Comparison of ENCODE assay signal across 9 cellular contexts in the genomic region with DNA sequence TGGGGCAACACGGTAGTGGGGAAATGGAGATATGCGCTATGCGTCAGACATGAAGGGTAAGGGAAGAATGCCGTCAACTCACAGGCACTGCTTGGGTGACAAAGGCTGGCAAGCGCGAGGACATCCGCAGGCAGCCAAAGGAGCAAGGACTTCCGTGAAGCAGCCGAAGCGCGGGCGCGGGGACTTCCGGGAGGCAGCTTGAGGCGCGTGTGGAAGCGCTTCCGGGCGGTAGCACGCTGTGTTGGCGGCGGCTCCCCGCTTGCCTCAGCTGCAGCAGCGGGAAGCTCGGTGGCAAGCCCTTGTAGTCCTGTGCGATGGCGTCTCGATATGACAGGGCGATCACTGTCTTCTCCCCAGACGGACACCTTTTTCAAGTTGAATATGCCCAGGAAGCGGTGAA. TPM values are rescaled to one million over a fixed set of nuclear protein-coding genes. Genes with fewer than 3 reads are reported as not detected.
DNase-seq lines count a peak whose midpoint lies in the region; ATAC-seq and TF ChIP-seq lines count a peak whose summit lies in the region.
"Had no signal": no experiment of that assay in that cellular context is flagged by ENCODE, and none has a peak within 500 bp of the region (broad histone marks: within the 10 kb centered on the region; RNA-seq: fewer than 3 reads in every experiment).

A gene (plus strand): TSS at position 218 of the 400 bp plus-strand sequence. CDS start 97 bp downstream, at position 315.

- H3K4me1 Mint-ChIP-seq in activated CD4-positive, alpha-beta T cell treated with anti-CD3 and anti-CD28 coated beads, Interleukin-2, amount 10 ng/mL, durations not matched to agents 7 days and 5 days: no peaks in the 10 kb centered on the region

- peak; percentile 58 for TF ChIP-seq POLR2A in GM19099 (IDR thresholded peaks at IDR 0.05; ENCODE audit: extremely low read depth, insufficient read length, low read depth)
- peak; percentile 39 for TF ChIP-seq POLR2A in erythroblast (IDR thresholded peaks at IDR 0.05; ENCODE audit: low read length)

- peak; percentile 52 for DNase-seq in activated CD4-positive, alpha-beta T cell treated with anti-CD3 and anti-CD28 coated beads, Interleukin-2, amount 10 ng/mL, durations not matched to agents 7 days and 5 days
- peak; percentile 37 to 47 for DNase-seq in erythroblast (lab: John Stamatoyannopoulos, UW)
- peak; percentile 8 to 38 (median 21) for DNase-seq in stimulated activated CD4-positive, alpha-beta T cell treated with anti-CD3 and anti-CD28 coated beads, TNF-alpha, amount 100 ng/mL, for 24 hours (ENCODE audit: low read depth in 3 of 3)
- DNase-seq in RWPE1 (ENCODE audit: low spot score): no peak
- no peak for DNase-seq in GM19240 (ENCODE audit: insufficient read length, low spot score)
- DNase-seq in Kasumi-1 (lab: John Stamatoyannopoulos, UW): no peak

- POLR2A ChIA-PET in activated CD4-positive, alpha-beta T cell treated with anti-CD3 and anti-CD28 coated beads, Interleukin-2, amount 10 ng/mL, durations not matched to agents 7 days and 5 days (lab: Charles Lee): interaction anchor here (0.6 kb wide), 2 partner anchors 19 to 62 kb away, joined by 3 read pairs; no protein-coding TSS in a partner anchor
- POLR2A ChIA-PET in RWPE1 (lab: Yijun Ruan, JAX; ENCODE audit: low non-redundant PET): no interaction called here

- no peak for TF ChIP-seq CTCF in RWPE1 (conservative IDR thresholded peaks at IDR 0.05; ENCODE audit: low read depth)

- no peaks in the 10 kb centered on the region for H3K9me3 Mint-ChIP-seq in activated CD4-positive, alpha-beta T cell treated with anti-CD3 and anti-CD28 coated beads, Interleukin-2, amount 10 ng/mL, durations not matched to agents 7 days and 5 days

- H3K27ac ChIP-seq in RWPE1: no peak within 1 kb of the TSS

- CTCF ChIA-PET in activated CD4-positive, alpha-beta T cell treated with anti-CD3 and anti-CD28 coated beads, Interleukin-2, amount 10 ng/mL, durations not matched to agents 7 days and 5 days (lab: Charles Lee): no interaction called here
- CTCF ChIA-PET in RWPE1 (lab: Yijun Ruan, JAX): no interaction called here

- H3K4me3 Mint-ChIP-seq in activated CD4-positive, alpha-beta T cell treated with anti-CD3 and anti-CD28 coated beads, Interleukin-2, amount 10 ng/mL, durations not matched to agents 7 days and 5 days: peak within 1 kb of the TSS; percentile 69
- H3K4me3 Mint-ChIP-seq: brain had no signal

- peak within 1 kb of the TSS; percentile 86 for H3K27ac Mint-ChIP-seq in activated CD4-positive, alpha-beta T cell treated with anti-CD3 and anti-CD28 coated beads, Interleukin-2, amount 10 ng/mL, durations not matched to agents 7 days and 5 days
- H3K27ac Mint-ChIP-seq: brain had no signal

- no peaks in the 10 kb centered on the region for H3K36me3 Mint-ChIP-seq in activated CD4-positive, alpha-beta T cell treated with anti-CD3 and anti-CD28 coated beads, Interleukin-2, amount 10 ng/mL, durations not matched to agents 7 days and 5 days (ENCODE audit: low read depth)
- H3K36me3 Mint-ChIP-seq: brain had no signal

- H3K27me3 Mint-ChIP-seq in activated CD4-positive, alpha-beta T cell treated with anti-CD3 and anti-CD28 coated beads, Interleukin-2, amount 10 ng/mL, durations not matched to agents 7 days and 5 days: no peaks in the 10 kb centered on the region
- H3K27me3 Mint-ChIP-seq: brain had no signal

- ATAC-seq in GM19395 (IDR thresholded peaks at IDR 0.05; ENCODE audit: unreplicated experiment): no peak

RNA-seq across cellular contexts. Expression of the gene that starts here (rescaled TPM):
- total RNA-seq in activated CD4-positive, alpha-beta T cell treated with anti-CD3 and anti-CD28 coated beads, Interleukin-2, amount 10 ng/mL, durations not matched to agents 7 days and 5 days: 1 to 10 TPM in 1 of 2 experiments, under 1 TPM in 1; 0.89 to 1.2 TPM

Comparison
In these comparisons a context has a peak if more than half of its experiments do, and no peak if none do; other contexts are left out.
1. DNase-seq: peak in activated CD4-positive, alpha-beta T cell treated with anti-CD3 and anti-CD28 coated beads, Interleukin-2, amount 10 ng/mL, durations not matched to agents 7 days and 5 days (single experiment), erythroblast (2 of 2) and stimulated activated CD4-positive, alpha-beta T cell treated with anti-CD3 and anti-CD28 coated beads, TNF-alpha, amount 100 ng/mL, for 24 hours (3 of 3); none in RWPE1 (single experiment), GM19240 (single experiment) and Kasumi-1 (0 of 2).